8 cellular contexts compared by ENCODE assay signal in the genomic region with DNA sequence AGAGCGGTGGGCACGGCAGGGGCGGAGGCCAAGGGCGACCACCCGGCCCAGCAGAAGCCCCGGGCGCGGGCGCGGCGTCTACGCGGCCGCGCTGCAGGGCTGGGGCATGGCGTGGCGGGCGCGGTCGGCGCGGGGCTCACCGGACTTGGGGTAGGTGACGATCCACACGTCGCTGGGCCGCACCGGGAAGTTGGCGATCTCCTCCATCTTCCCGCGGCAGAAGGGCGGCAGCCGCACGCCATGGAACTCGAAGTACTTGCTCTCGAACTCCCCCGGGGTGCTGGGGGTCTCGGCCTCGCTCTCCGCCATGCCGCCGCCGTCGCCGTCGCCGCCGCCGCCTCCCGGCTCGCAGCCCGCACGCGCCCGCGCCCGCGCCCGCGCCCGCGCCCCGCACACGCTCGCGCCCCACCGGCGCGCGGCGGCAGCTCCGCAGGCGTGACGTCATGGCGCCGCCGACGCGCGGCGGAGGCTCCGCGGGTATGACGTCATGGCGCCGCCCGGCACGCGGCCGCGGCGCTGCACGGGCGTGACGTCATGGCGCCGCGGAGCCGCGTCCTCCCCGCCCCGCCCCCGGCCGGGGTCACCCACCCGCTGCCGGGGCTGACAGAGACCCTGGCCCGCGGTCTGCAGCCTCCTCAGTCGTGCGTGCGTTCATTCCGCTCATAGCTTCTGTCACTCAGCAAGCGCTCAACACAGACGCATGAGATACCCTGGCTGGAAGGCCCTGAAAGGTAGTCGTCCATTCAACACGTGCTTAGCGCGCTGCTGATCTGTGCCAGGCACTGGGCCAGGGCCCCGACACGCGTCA. TPM values are rescaled to one million over a fixed set of nuclear protein-coding genes. Genes with fewer than 3 reads are reported as not detected.
DNase-seq lines count a peak whose midpoint lies in the region; ATAC-seq lines count a peak whose summit lies in the region.

A gene with protein sequence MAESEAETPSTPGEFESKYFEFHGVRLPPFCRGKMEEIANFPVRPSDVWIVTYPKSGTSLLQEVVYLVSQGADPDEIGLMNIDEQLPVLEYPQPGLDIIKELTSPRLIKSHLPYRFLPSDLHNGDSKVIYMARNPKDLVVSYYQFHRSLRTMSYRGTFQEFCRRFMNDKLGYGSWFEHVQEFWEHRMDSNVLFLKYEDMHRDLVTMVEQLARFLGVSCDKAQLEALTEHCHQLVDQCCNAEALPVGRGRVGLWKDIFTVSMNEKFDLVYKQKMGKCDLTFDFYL (minus strand): TSS at position 440 of the 808 bp plus-strand sequence. CDS start 131 bp downstream, at position 309.

- H3K9me3 ChIP-seq in endocrine pancreas (ENCODE audit: control insufficient read depth, low read length) (no peaks in the 10 kb centered on the region), neuronal stem cell (replicated peaks in 1 of 2; ENCODE audit: control insufficient read depth in 2 of 2, insufficient read depth in 1 of 2, low read depth in 1 of 2, low read length in 2 of 2) (peaks cover 0 to 2% of the 10 kb centered on the region in 2 donors)

- H3K4me1 ChIP-seq in endocrine pancreas (ENCODE audit: control insufficient read depth, insufficient read depth, low read length), result no peaks in the 10 kb centered on the region
- peaks cover 4 to 7% of the 10 kb centered on the region in 2 donors for H3K4me1 ChIP-seq in neuronal stem cell (ENCODE audit: control insufficient read depth in 2 of 2, insufficient read depth in 1 of 2, low read depth in 1 of 2, low read length in 2 of 2)

- no peak within 1 kb of the TSS for H2BK120ac ChIP-seq in neuronal stem cell (ENCODE audit: low read depth, low read length)

- H3K4me2 ChIP-seq in neuronal stem cell (ENCODE audit: insufficient read depth, low read length, poor library complexity, severe bottlenecking), result peak within 1 kb of the TSS; percentile 73

- peak within 1 kb of the TSS; percentile 94 for H3K18ac ChIP-seq in neuronal stem cell (ENCODE audit: low read length)

- H4K8ac ChIP-seq in neuronal stem cell (ENCODE audit: low read depth, low read length), result no peak within 1 kb of the TSS

- no peak within 1 kb of the TSS for H2BK12ac ChIP-seq in neuronal stem cell (ENCODE audit: low read length)

- WGBS in neuronal stem cell (ENCODE audit: extremely low coverage in 2 of 2, insufficient read length in 2 of 2, insufficient replicate concordance in 1 of 2), 2 donors, result no CpG with 5 or more reads among the region's 121 CpGs

- peak within 1 kb of the TSS; percentile 37 for H3K23ac ChIP-seq in neuronal stem cell (ENCODE audit: low read depth, low read length, poor library complexity)

- peak within 1 kb of the TSS; percentile 98 for H2AFZ ChIP-seq in neuronal stem cell (ENCODE audit: low read length)

- H3K9ac ChIP-seq in endocrine pancreas (ENCODE audit: control insufficient read depth, insufficient read depth, low read length) (peak within 1 kb of the TSS; percentile 72), neuronal stem cell (ENCODE audit: low read depth, low read length, poor library complexity) (peak within 1 kb of the TSS; percentile 83)

- no peaks in the 10 kb centered on the region for H3K36me3 ChIP-seq in endocrine pancreas (ENCODE audit: control insufficient read depth, insufficient read depth, low read length)
- H3K36me3 ChIP-seq in neuronal stem cell (replicated peaks in 1 of 2; ENCODE audit: control insufficient read depth in 2 of 2, insufficient read depth in 2 of 2, low read length in 2 of 2), result no peaks in the 10 kb centered on the region

- H3K4me3 ChIP-seq in endocrine pancreas (ENCODE audit: control insufficient read depth, insufficient read depth, low read length) (no peak within 1 kb of the TSS), neuronal stem cell (ENCODE audit: low read length in 2 of 2) (peak within 1 kb of the TSS; percentile 85 to 93)

- ATAC-seq in HG03135 (IDR thresholded peaks at IDR 0.05; ENCODE audit: unreplicated experiment) (no peak), HG03159 (IDR thresholded peaks at IDR 0.05; ENCODE audit: unreplicated experiment) (no peak)

- H2AK5ac ChIP-seq in neuronal stem cell (ENCODE audit: low read depth, low read length), result no peak within 1 kb of the TSS

- H3K4ac ChIP-seq in neuronal stem cell (ENCODE audit: low read length), result no peak within 1 kb of the TSS

- H3K27me3 ChIP-seq in endocrine pancreas (ENCODE audit: control insufficient read depth, insufficient read depth, low read length) (no peaks in the 10 kb centered on the region), neuronal stem cell (ENCODE audit: control insufficient read depth in 3 of 3, insufficient read depth in 3 of 3, low read depth in 1 of 3, low read length in 3 of 3) (no peaks in the 10 kb centered on the region)

- H3K14ac ChIP-seq in neuronal stem cell (ENCODE audit: low read length), result peak within 1 kb of the TSS; percentile 92

- no peak within 1 kb of the TSS for H2BK5ac ChIP-seq in neuronal stem cell (ENCODE audit: low read length)

- no peak within 1 kb of the TSS for H4K91ac ChIP-seq in neuronal stem cell (ENCODE audit: low read depth, low read length, poor library complexity)

- H2BK15ac ChIP-seq in neuronal stem cell (ENCODE audit: low read length), result no peak within 1 kb of the TSS

- DNase-seq in Daoy (ENCODE audit: low read depth), result peak; percentile 53
- DNase-seq in NCI-H2171 treated with DMSO at 0.1 percent for 48 hours (lab: John Stamatoyannopoulos, UW), result peak; percentile 40
- DNase-seq in neuronal stem cell (ENCODE audit: low spot score), result peak; percentile 46
- DNase-seq in T-helper 9 cell, result no peak
- DNase-seq in effector CD4-positive, alpha-beta T cell, result no peak

- H3K79me1 ChIP-seq in neuronal stem cell (ENCODE audit: low read depth, low read length), result peaks cover 4% of the 10 kb centered on the region

- H3K27ac ChIP-seq in neuronal stem cell (replicated peaks; ENCODE audit: low read length), result no peak within 1 kb of the TSS

RNA-seq across cellular contexts. Expression of the gene that starts here (rescaled TPM):
- total RNA-seq in Daoy (2014; rRNA removed; shearing (Covaris generic)), result 1.0 and 2.2 TPM in 2 replicates
- 7.1 TPM for polyA plus RNA-seq in neuronal stem cell (2013, experiment 1 of 2)
- polyA plus RNA-seq in neuronal stem cell (2013, experiment 2 of 2), result 7.0 TPM

Comparison
In these comparisons a context has a peak if more than half of its experiments do, and no peak if none do; other contexts are left out.
1. DNase-seq: peak in Daoy (single experiment), NCI-H2171 treated with DMSO at 0.1 percent for 48 hours (single experiment) and neuronal stem cell (single experiment); none in T-helper 9 cell (single experiment) and effector CD4-positive, alpha-beta T cell (single experiment).